ENCODE assay signal across 9 cellular contexts in genomic region chr4:158817562-158818370, GRCh38. TPM values are rescaled to one million over a fixed set of nuclear protein-coding genes. Genes with fewer than 3 reads are reported as not detected.
DNase-seq lines count a peak whose midpoint lies in the region; ATAC-seq, FAIRE-seq and TF ChIP-seq lines count a peak whose summit lies in the region.
"Had no signal": no experiment of that assay in that cellular context is flagged by ENCODE, and none has a peak within 500 bp of the region (broad histone marks: within the 10 kb centered on the region; RNA-seq: fewer than 3 reads in every experiment).

No MANE protein-coding gene starts in this region.

- no peak overlapping the region for H3K4me3 ChIP-seq in GM12878
- H3K4me3 ChIP-seq: A549 had no signal

- peaks cover 2% of the 10 kb centered on the region; the same call in 1 of the 2 replicates for H3K4me1 ChIP-seq in GM12878 (ENCODE audit: control insufficient read depth, insufficient read depth, low read length)

- peak; percentile 58 to 59 for ATAC-seq in activated CD4-positive, CD25-positive, alpha-beta regulatory T cell treated with anti-CD3 and anti-CD28 coated beads, Interleukin-2, amount 50 U/mL, for 24 hours
- ATAC-seq in HG03378 (IDR thresholded peaks at IDR 0.05; ENCODE audit: unreplicated experiment) (peak; percentile 72), GM12878 (peak; percentile 66)
- peak; percentile 58 for ATAC-seq in stimulated activated naive CD8-positive, alpha-beta T cell treated with anti-CD3 and anti-CD28 coated beads, Interleukin-15, Interleukin-2, amounts not matched to agents 100 U/mL and 50 U/mL, for 24 hours
- ATAC-seq: A549 had no signal

- H3K9me3 ChIP-seq in GM12878 (replicated peaks; ENCODE audit: control insufficient read depth, insufficient read depth, low read length): no peaks in the 10 kb centered on the region; the same call in 2 of the 3 replicates
- H3K9me3 ChIP-seq: A549 had no signal

- intact Hi-C loops in GM12878 (cut with micrococcal nuclease; ENCODE audit: unreplicated experiment): no loop called here

- no peak overlapping the region for H3K9ac ChIP-seq in GM12878 (ENCODE audit: control insufficient read depth, insufficient read depth, low read length)

- in situ Hi-C loops in GM12878 (cut with MboI): no loop called here

- no peaks in the 10 kb centered on the region for H4K20me1 ChIP-seq in GM12878 (ENCODE audit: control insufficient read depth, insufficient read depth)

- TF ChIP-seq POLR2A in GM12878 (IDR thresholded peaks at IDR 0.05; ENCODE audit: low read depth, low read length): no peak

- no peaks in the 10 kb centered on the region for H3K27me3 ChIP-seq in GM12878 (replicated peaks in 1 of 2; ENCODE audit: control insufficient read depth in 2 of 2, insufficient read depth in 2 of 2, low read length in 1 of 2)

- CTCF ChIA-PET in GM12878 (lab: Yijun Ruan, JAX): interaction anchor here (1.2 to 2.1 kb wide), 4 partner anchors 10 to 36 kb away, joined by 3 to 5 read pairs (median 4); no protein-coding TSS in a partner anchor

- peak in 1 of 2 experiments; percentile 38; a peak in 1 of 4 replicates for TF ChIP-seq EP300 in GM12878 (IDR thresholded peaks at IDR 0.05; ENCODE audit: borderline replicate concordance in 1 of 2, control insufficient read depth in 1 of 2, low read depth in 2 of 2, low read length in 2 of 2)

- no TSS peak for BruUV-seq in GM12878 (replicated peaks; lab: Mats Ljungman, UMichigan)

- no peak for DNase-seq in activated CD4-positive, CD25-positive, alpha-beta regulatory T cell (lab: John Stamatoyannopoulos, UW)
- peak; percentile 64 for DNase-seq in GM12878 (ENCODE audit: low read depth, low spot score)
- DNase-seq in stimulated activated naive CD8-positive, alpha-beta T cell treated with anti-CD3 and anti-CD28 coated beads, Interleukin-15, Interleukin-2, amounts not matched to agents 100 U/mL and 50 U/mL, for 24 hours: no peak
- DNase-seq in RKO (ENCODE audit: low spot score): no peak
- no peak for DNase-seq in cerebellum (ENCODE audit: low spot score)
- DNase-seq in activated effector memory CD4-positive, alpha-beta T cell treated with Interleukin-2 at 50 U/mL for 16 hours: no peak

- no peaks in the 10 kb centered on the region for H3K36me3 ChIP-seq in GM12878 (ENCODE audit: control insufficient read depth in 2 of 2, insufficient read depth in 2 of 2, low read length in 1 of 2)

- 0 out of 2 replicates have a peak overlapping the region, but pooled peaks have one; percentile 45 for H3K27ac ChIP-seq in GM12878 (ENCODE audit: control insufficient read depth, insufficient read depth)
- H3K27ac ChIP-seq: A549 had no signal

- FAIRE-seq in GM12878 (lab: Jason Lieb, UNC): no peak
- FAIRE-seq: A549 had no signal

- POLR2A ChIA-PET in GM12878 (lab: Charles Lee): no interaction called here

- SMC1A ChIA-PET in GM12878 (lab: Charles Lee; ENCODE audit: uncharacterized antibody, unreplicated experiment): interaction anchor here (0.5 to 11.5 kb wide), 13 partner anchors 7 to 164 kb away, joined by 3 to 101 read pairs (median 4); partner anchors contain the start of gene FNIP2

- H2AFZ ChIP-seq in GM12878 (ENCODE audit: control insufficient read depth, low read depth, low read length): no peak overlapping the region

- TF ChIP-seq RAD21 in GM12878 (IDR thresholded peaks at IDR 0.05; ENCODE audit: insufficient read depth, low read depth, low read length): no peak

- TF ChIP-seq CTCF in GM12878 (IDR thresholded peaks at IDR 0.05 in 2 of 3, conservative IDR thresholded peaks at IDR 0.05 in 1 of 3; ENCODE audit: control insufficient read depth in 2 of 3, extremely low read depth in 1 of 3, insufficient read depth in 1 of 3, low read depth in 3 of 3, low read length in 3 of 3): no peak

- RAD21 ChIA-PET in GM12878 (lab: Charles Lee; ENCODE audit: unreplicated experiment): interaction anchor here (0.7 to 2.4 kb wide), 5 partner anchors 8 to 48 kb away, joined by 3 to 15 read pairs (median 5); no protein-coding TSS in a partner anchor

- WGBS in GM12878 (ENCODE audit: insufficient coverage, insufficient replicate concordance, low lambda C conversion rate, missing lambda C conversion rate): 67% methylated on average over 10 of the region's 10 CpGs

- peaks cover 4% of the 10 kb centered on the region for H3K79me2 ChIP-seq in GM12878 (ENCODE audit: control insufficient read depth, insufficient read depth, low read length)

- H3K4me2 ChIP-seq in GM12878 (ENCODE audit: control insufficient read depth, insufficient read depth): 0 out of 2 replicates have a peak overlapping the region, but pooled peaks have one; percentile 32
- H3K4me2 ChIP-seq: A549 had no signal

TF ChIP-seq in GM12878, 131 proteins besides CTCF, POLR2A, EP300 and RAD21 (continues in another document):
- TF ChIP-seq HDGF (IDR thresholded peaks at IDR 0.05) (peak; percentile 54; the same call in 1 of the 2 replicates), IKZF1 (conservative IDR thresholded peaks at IDR 0.05) (peak; percentile 43), RB1 (IDR thresholded peaks at IDR 0.05; ENCODE audit: borderline replicate concordance) (no peak), ZBTB40 (IDR thresholded peaks at IDR 0.05; ENCODE audit: borderline replicate concordance) (no peak), BHLHE40 (IDR thresholded peaks at IDR 0.05; ENCODE audit: borderline replicate concordance in 1 of 2, low read depth in 2 of 2, low read length in 1 of 2) (peak; percentile 22 to 45; a peak in 2 of 4 replicates), ATF7 (IDR thresholded peaks at IDR 0.05; ENCODE audit: low read depth) (peak; percentile 34; the same call in 1 of the 2 replicates), PAX5 (IDR thresholded peaks at IDR 0.05; ENCODE audit: borderline replicate concordance, low read depth, low read length) (no peak), GATAD2B (conservative IDR thresholded peaks at IDR 0.05; ENCODE audit: low read depth) (0 out of 2 replicates have a peak, but pooled peaks have one; percentile 36)

RNA-seq across cellular contexts. Expression of gene FNIP2, which starts 48.9 kb away (rescaled TPM):
- 7.1 and 7.9 TPM in 2 replicates for total RNA-seq in GM12878 (2013; cell fraction: nucleolus; rRNA removed)
- 0.17 and 0.22 TPM in 2 replicates for total RNA-seq in GM12878 (2014; rRNA removed)
- total RNA-seq in GM12878 (2014; rRNA removed; fragmentation: Illumina TruSeq; extraction: Trizol): 0.23 and 0.27 TPM in 2 replicates
- total RNA-seq in GM12878 (2021): 0.32 and 0.38 TPM in 2 replicates
- 0.92 TPM for polyA plus RNA-seq in GM12878 (2011; ENCODE audit: low read depth)
- 0.32 and 0.38 TPM in 2 replicates for polyA plus RNA-seq in GM12878 (2011; rRNA removed)
- 0.25 TPM in 2 replicates for polyA plus RNA-seq in GM12878 (2011; cell fraction: cytosol; rRNA removed)
- polyA plus RNA-seq in GM12878 (2011; cell fraction: nucleus; rRNA removed): 0.21 and 0.23 TPM in 2 replicates
- polyA plus RNA-seq in GM12878 (2012): 1.8 and 2.2 TPM in 2 replicates
- 0.11 and 0.12 TPM in 2 replicates for polyA plus RNA-seq in GM12878 (2014; fragmentation: Illumina TruSeq; extraction: Trizol)
- under 1 TPM; 0.03 to 0.04 TPM for polyA plus RNA-seq in GM12878 (2014; fragmentation: Nextera tagmentation; extraction: Ambion mirVana)
- 0.06 and 0.20 TPM in 2 replicates for polyA plus RNA-seq in GM12878 (2014; rRNA removed)
- under 1 TPM; 0.12 to 0.13 TPM for polyA plus RNA-seq in GM12878 (2016; fragmentation: Nextera tagmentation; extraction: Ambion mirVana)
- polyA minus RNA-seq in GM12878 (2011; rRNA and poly(A)+ RNA removed): 0.57 and 1.8 TPM in 2 replicates
- polyA minus RNA-seq in GM12878 (2011; cell fraction: cytosol; rRNA and poly(A)+ RNA removed): 0.13 and 0.31 TPM in 2 replicates
- polyA minus RNA-seq in GM12878 (2011; cell fraction: nucleus; rRNA and poly(A)+ RNA removed): 0.36 and 0.86 TPM in 2 replicates
- total RNA-seq in cerebellum: 42.0 TPM
